ENCODE assay signal across 22 cellular contexts in the genomic region with DNA sequence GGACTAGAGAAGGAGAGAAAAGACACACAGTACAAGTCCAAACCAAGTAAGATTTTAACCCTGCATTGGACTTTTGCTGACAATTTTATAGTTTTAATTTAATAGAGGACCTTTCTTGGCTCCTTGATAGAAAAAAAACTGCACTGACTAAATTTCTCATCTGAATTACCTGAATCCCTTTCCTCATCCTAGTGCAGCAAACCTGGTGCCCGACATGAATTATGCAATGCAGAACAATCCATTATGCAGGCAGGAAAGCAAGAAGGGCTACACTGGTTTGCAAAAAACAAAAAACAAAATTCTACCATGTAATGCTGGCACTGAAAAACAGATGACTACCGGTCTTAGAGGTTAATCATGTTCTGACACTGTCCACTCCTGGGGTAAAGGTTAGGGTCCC. TPM values are rescaled to one million over a fixed set of nuclear protein-coding genes. Genes with fewer than 3 reads are reported as not detected.
DNase-seq lines count a peak whose midpoint lies in the region; ATAC-seq, FAIRE-seq and TF ChIP-seq lines count a peak whose summit lies in the region.
"Had no signal": no experiment of that assay in that cellular context is flagged by ENCODE, and none has a peak within 500 bp of the region (broad histone marks: within the 10 kb centered on the region; RNA-seq: fewer than 3 reads in every experiment).

No MANE protein-coding gene starts in this region.

- H2AFZ ChIP-seq in HepG2 (ENCODE audit: low read length), result no peak overlapping the region
- H2AFZ ChIP-seq: GM23338 had no signal

- FAIRE-seq in HepG2 (lab: Jason Lieb, UNC), result no peak
- FAIRE-seq: GM12878, H54 had no signal

- H3K27me3 ChIP-seq in HepG2 (ENCODE audit: control insufficient read depth in 1 of 2, insufficient read depth in 2 of 2, low read length in 2 of 2), result no peaks in the 10 kb centered on the region
- H3K27me3 ChIP-seq: BLaER1 had no signal

- 93% methylated on average over 2 of the region's 2 CpGs for WGBS in HepG2 (ENCODE audit: low lambda C conversion rate)

- in situ Hi-C loops in HepG2 (cut with HindIII; ENCODE audit: extremely low pct_ligation_motif_present, low pct_unique_long_range_greater_than_20kb), result no loop called here

- peaks cover 33% of the 10 kb centered on the region for H3K4me1 Mint-ChIP-seq in chondrocyte (ENCODE audit: low read depth)
- peaks cover 19% of the 10 kb centered on the region for H3K4me1 Mint-ChIP-seq in osteocyte (ENCODE audit: unreplicated experiment)
- H3K4me1 Mint-ChIP-seq in activated T-helper 1 cell treated with anti-CD3 and anti-CD28 coated beads, Interleukin-12 subunit alpha, Interleukin-12 subunit beta, Interleukin-2, Interleukin-4 antibody, amounts not matched to agents 30 ng/mL and 10 ng/mL and 1 ng/mL, durations not matched to agents 14 hours and 24 hours and 36 hours (ENCODE audit: low read depth), result no peaks in the 10 kb centered on the region
- H3K4me1 Mint-ChIP-seq: CD14-positive monocyte had no signal

- H3K36me3 Mint-ChIP-seq in chondrocyte (ENCODE audit: low read depth) (no peaks in the 10 kb centered on the region), osteocyte (ENCODE audit: unreplicated experiment) (no peaks in the 10 kb centered on the region)
- H3K36me3 Mint-ChIP-seq in activated T-helper 1 cell treated with anti-CD3 and anti-CD28 coated beads, Interleukin-12 subunit alpha, Interleukin-12 subunit beta, Interleukin-2, Interleukin-4 antibody, amounts not matched to agents 30 ng/mL and 10 ng/mL and 1 ng/mL, durations not matched to agents 14 hours and 24 hours and 36 hours (ENCODE audit: low read depth), result no peaks in the 10 kb centered on the region
- H3K36me3 Mint-ChIP-seq: CD14-positive monocyte; CD8-positive, alpha-beta T cell had no signal

- peaks cover 22% of the 10 kb centered on the region; the same call in 1 of the 2 replicates for H3K4me1 ChIP-seq in HepG2 (ENCODE audit: insufficient read depth, low read length)

- H3K27ac ChIP-seq in HepG2 (ENCODE audit: extremely low read length, insufficient read depth, low read length), result no peak overlapping the region
- H3K27ac ChIP-seq: BLaER1 had no signal

- BruUV-seq in HepG2 (replicated peaks; lab: Mats Ljungman, UMichigan), result no TSS peak

- no peaks in the 10 kb centered on the region for H3K36me3 ChIP-seq in HepG2 (replicated peaks in 1 of 2; ENCODE audit: control insufficient read depth in 1 of 2, insufficient read depth in 2 of 2, low read length in 2 of 2)
- H3K36me3 ChIP-seq: BLaER1 had no signal

- no peak for TF ChIP-seq CTCF in chondrocyte (IDR thresholded peaks at IDR 0.05)
- no peak for TF ChIP-seq CTCF in HepG2 (CRISPR knock-in tag; IDR thresholded peaks at IDR 0.05)
- TF ChIP-seq CTCF in osteocyte (IDR thresholded peaks at IDR 0.05), result no peak

- DNase-seq in chondrocyte (ENCODE audit: low spot score) (no peak), HepG2 (ENCODE audit: low spot score) (no peak), osteocyte (ENCODE audit: extremely low spot score, unreplicated experiment) (no peak), dedifferentiated amniotic fluid mesenchymal stem cell (ENCODE audit: extremely low spot score) (no peak), NCI-H2081 (lab: John Stamatoyannopoulos, UW) (no peak)
- no peak for DNase-seq in activated T-helper 1 cell treated with anti-CD3 and anti-CD28 coated beads, Interleukin-12 subunit alpha, Interleukin-12 subunit beta, Interleukin-2, Interleukin-4 antibody, amounts not matched to agents 30 ng/mL and 10 ng/mL and 1 ng/mL, durations not matched to agents 14 hours and 24 hours and 36 hours (ENCODE audit: low spot score)
- DNase-seq: 8988T; Calu3; CD8-positive, alpha-beta T cell; DMS 273 treated with DMSO at 0.1 percent for 48 hours; DMS53; DND-41; EL; HCEC 1CT; HFFc6 had no signal

- peaks cover 95% of the 10 kb centered on the region for H3K79me2 ChIP-seq in HepG2 (ENCODE audit: insufficient read depth, low read length)

- H3K4me3 Mint-ChIP-seq in chondrocyte (ENCODE audit: unreplicated experiment), result no peak overlapping the region
- no peak overlapping the region for H3K4me3 Mint-ChIP-seq in osteocyte (ENCODE audit: unreplicated experiment)
- H3K4me3 Mint-ChIP-seq in activated T-helper 1 cell treated with anti-CD3 and anti-CD28 coated beads, Interleukin-12 subunit alpha, Interleukin-12 subunit beta, Interleukin-2, Interleukin-4 antibody, amounts not matched to agents 30 ng/mL and 10 ng/mL and 1 ng/mL, durations not matched to agents 14 hours and 24 hours and 36 hours, result no peak overlapping the region
- H3K4me3 Mint-ChIP-seq: CD14-positive monocyte; CD8-positive, alpha-beta T cell; GM23338; HFFc6 had no signal

- H3K9me3 ChIP-seq in HepG2 (ENCODE audit: low read length), result no peaks in the 10 kb centered on the region
- H3K9me3 ChIP-seq: BLaER1 had no signal

- TF ChIP-seq EP300 in Ishikawa (IDR thresholded peaks at IDR 0.05; ENCODE audit: borderline replicate concordance), result no peak
- TF ChIP-seq EP300 in HepG2 (IDR thresholded peaks at IDR 0.05; ENCODE audit: low read depth in 2 of 2, low read length in 2 of 2), result no peak
- no peak for TF ChIP-seq EP300 in HepG2 (CRISPR knock-in tag; IDR thresholded peaks at IDR 0.05; ENCODE audit: borderline replicate concordance)

- CTCF ChIA-PET in HepG2 (lab: Yijun Ruan, JAX; ENCODE audit: low intra/inter-chr PET ratio, low total read pairs), result no interaction called here

- intact Hi-C loops in HepG2 (cut with micrococcal nuclease; ENCODE audit: unreplicated experiment), result no loop called here
- intact Hi-C loops in activated T-helper 1 cell treated with anti-CD3 and anti-CD28 coated beads, Interleukin-12 subunit alpha, Interleukin-12 subunit beta, Interleukin-2, Interleukin-4 antibody, amounts not matched to agents 30 ng/mL and 10 ng/mL and 1 ng/mL, durations not matched to agents 14 hours and 24 hours and 36 hours (cut with micrococcal nuclease), result no loop called here

- H4K20me1 ChIP-seq in HepG2 (ENCODE audit: insufficient read depth, low read length), result peaks cover 77% of the 10 kb centered on the region

- H3K9me3 Mint-ChIP-seq in chondrocyte (ENCODE audit: low read depth), result no peaks in the 10 kb centered on the region
- H3K9me3 Mint-ChIP-seq in osteocyte (ENCODE audit: unreplicated experiment), result no peaks in the 10 kb centered on the region
- no peaks in the 10 kb centered on the region for H3K9me3 Mint-ChIP-seq in activated T-helper 1 cell treated with anti-CD3 and anti-CD28 coated beads, Interleukin-12 subunit alpha, Interleukin-12 subunit beta, Interleukin-2, Interleukin-4 antibody, amounts not matched to agents 30 ng/mL and 10 ng/mL and 1 ng/mL, durations not matched to agents 14 hours and 24 hours and 36 hours
- H3K9me3 Mint-ChIP-seq: CD8-positive, alpha-beta T cell; GM23338; HFFc6 had no signal

- no peak for TF ChIP-seq POLR2A in HepG2 (IDR thresholded peaks at IDR 0.05; ENCODE audit: insufficient read depth in 1 of 2, low read depth in 2 of 2, low read length in 2 of 2)

- TF ChIP-seq RAD21 in Ishikawa (IDR thresholded peaks at IDR 0.05; ENCODE audit: low read depth) (no peak), HepG2 (CRISPR knock-in tag; IDR thresholded peaks at IDR 0.05) (no peak)

- H3K9ac ChIP-seq in HepG2 (ENCODE audit: insufficient read depth, low read depth, low read length), result no peak overlapping the region
- H3K9ac ChIP-seq: BLaER1 had no signal

- H3K27ac Mint-ChIP-seq in chondrocyte (ENCODE audit: unreplicated experiment) (peak overlapping the region; percentile 19), osteocyte (ENCODE audit: unreplicated experiment) (peak overlapping the region; percentile 63)
- H3K27ac Mint-ChIP-seq in activated T-helper 1 cell treated with anti-CD3 and anti-CD28 coated beads, Interleukin-12 subunit alpha, Interleukin-12 subunit beta, Interleukin-2, Interleukin-4 antibody, amounts not matched to agents 30 ng/mL and 10 ng/mL and 1 ng/mL, durations not matched to agents 14 hours and 24 hours and 36 hours, result no peak overlapping the region
- H3K27ac Mint-ChIP-seq: CD14-positive monocyte; CD8-positive, alpha-beta T cell; GM23338; HFFc6 had no signal

- H3K4me2 ChIP-seq in HepG2 (ENCODE audit: low read depth, low read length), result no peak overlapping the region
- H3K4me2 ChIP-seq: BLaER1, GM23338 had no signal

- no peak overlapping the region for H3K4me3 ChIP-seq in HepG2 (replicated peaks in 1 of 3; ENCODE audit: insufficient read depth in 1 of 3, low read depth in 2 of 3, low read length in 3 of 3)
- H3K4me3 ChIP-seq: BLaER1, GM12878, GM23338 had no signal

- H3K27me3 Mint-ChIP-seq in chondrocyte (ENCODE audit: low read depth), result no peaks in the 10 kb centered on the region
- no peaks in the 10 kb centered on the region for H3K27me3 Mint-ChIP-seq in osteocyte (ENCODE audit: unreplicated experiment)
- H3K27me3 Mint-ChIP-seq in activated T-helper 1 cell treated with anti-CD3 and anti-CD28 coated beads, Interleukin-12 subunit alpha, Interleukin-12 subunit beta, Interleukin-2, Interleukin-4 antibody, amounts not matched to agents 30 ng/mL and 10 ng/mL and 1 ng/mL, durations not matched to agents 14 hours and 24 hours and 36 hours (ENCODE audit: insufficient read depth), result peaks cover 1% of the 10 kb centered on the region

- POLR2A ChIA-PET in HepG2 (lab: Yijun Ruan, JAX), result no interaction called here

- ATAC-seq in HepG2 (no peak), HG03097 (IDR thresholded peaks at IDR 0.05; ENCODE audit: low FRiP score, unreplicated experiment) (no peak)
- ATAC-seq: CD8-positive, alpha-beta T cell; GM12878; GM23338 had no signal

RNA-seq across cellular contexts. Expression of gene MAGI1, which starts 15.5 kb away (rescaled TPM):
- 18.7 to 19.3 TPM (median 18.9 TPM) in 3 replicates for total RNA-seq in chondrocyte
- 25.3 and 26.0 TPM in 2 replicates for total RNA-seq in HepG2 (2016; rRNA removed; fragmentation: Illumina TruSeq; extraction: Trizol)
- 19.7 and 22.4 TPM in 2 replicates for total RNA-seq in HepG2 (2016; cell fraction: cytosol; rRNA removed; fragmentation: Illumina TruSeq; extraction: Trizol; ENCODE audit: low read depth)
- total RNA-seq in HepG2 (2016; cell fraction: insoluble cytoplasmic fraction; rRNA removed; fragmentation: Illumina TruSeq; extraction: Trizol), result 20.3 and 24.5 TPM in 2 replicates
- 13.5 and 15.2 TPM in 2 replicates for total RNA-seq in HepG2 (2016; cell fraction: membrane; rRNA removed; fragmentation: Illumina TruSeq; extraction: Trizol)
- total RNA-seq in HepG2 (2016; cell fraction: nucleus; rRNA removed; fragmentation: Illumina TruSeq; extraction: Trizol), result 38.6 and 46.5 TPM in 2 replicates
- 22.2 and 24.6 TPM in 2 replicates for polyA plus RNA-seq in HepG2 (2011; rRNA removed)
- polyA plus RNA-seq in HepG2 (2011; cell fraction: cytosol; rRNA removed), result 16.2 and 18.5 TPM in 2 replicates
- 39.9 and 44.0 TPM in 2 replicates for polyA plus RNA-seq in HepG2 (2011; cell fraction: nucleus; rRNA removed)
- 22.8 and 24.7 TPM in 2 replicates for polyA plus RNA-seq in HepG2 (2012)
- polyA plus RNA-seq in HepG2 (2016; cell fraction: cytosol; fragmentation: Illumina TruSeq; extraction: Trizol; ENCODE audit: low read depth), result 0.42 and 0.67 TPM in 2 replicates
- 12.8 and 14.8 TPM in 2 replicates for polyA plus RNA-seq in HepG2 (2016; cell fraction: insoluble cytoplasmic fraction; fragmentation: Illumina TruSeq; extraction: Trizol; ENCODE audit: low read depth)
- polyA plus RNA-seq in HepG2 (2016; cell fraction: membrane; fragmentation: Illumina TruSeq; extraction: Trizol; ENCODE audit: low read depth), result 1.3 and 1.8 TPM in 2 replicates
- 24.7 and 30.8 TPM in 2 replicates for polyA plus RNA-seq in HepG2 (2016; cell fraction: nucleus; fragmentation: Illumina TruSeq; extraction: Trizol; ENCODE audit: insufficient read depth, low read depth)
- polyA minus RNA-seq in HepG2 (2011; rRNA and poly(A)+ RNA removed; ENCODE audit: low replicate concordance), result 5.0 and 41.6 TPM in 2 replicates
- 24.9 and 26.3 TPM in 2 replicates for polyA minus RNA-seq in HepG2 (2011; cell fraction: cytosol; rRNA and poly(A)+ RNA removed)
- 140 and 147 TPM in 2 replicates for polyA minus RNA-seq in HepG2 (2011; cell fraction: nucleus; rRNA and poly(A)+ RNA removed)
- 20.1 and 21.9 TPM in 2 replicates for total RNA-seq in osteocyte
- 0.69 and 0.75 TPM in 2 replicates for total RNA-seq in activated T-helper 1 cell treated with anti-CD3 and anti-CD28 coated beads, Interleukin-12 subunit alpha, Interleukin-12 subunit beta, Interleukin-2, Interleukin-4 antibody, amounts not matched to agents 30 ng/mL and 10 ng/mL and 1 ng/mL, durations not matched to agents 14 hours and 24 hours and 36 hours
- total RNA-seq: CD8-positive, alpha-beta T cell had no signal
- polyA plus RNA-seq: CD14-positive monocyte had no signal
